In the genomic region with DNA sequence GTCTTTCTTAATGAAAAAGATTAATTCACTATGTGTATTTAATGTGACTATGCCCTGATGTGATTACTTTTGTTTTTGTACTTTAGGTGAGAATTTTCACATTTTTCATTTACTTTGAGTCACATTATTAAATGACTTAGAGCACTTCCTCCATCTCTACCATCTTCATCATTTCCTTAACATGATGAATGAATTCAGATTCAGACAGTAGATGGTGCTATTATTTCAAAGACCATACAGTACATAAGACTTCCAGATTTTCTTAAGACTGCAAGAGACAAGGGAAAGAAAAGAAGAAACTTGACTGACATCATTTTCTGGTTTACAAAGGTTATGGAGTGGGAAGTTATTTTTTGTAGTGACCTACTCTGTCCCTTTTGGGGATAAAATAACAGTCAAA, we compare ENCODE assay signal across 7 cellular contexts.
DNase-seq lines count a peak whose midpoint lies in the region; ATAC-seq, FAIRE-seq and TF ChIP-seq lines count a peak whose summit lies in the region.

No MANE protein-coding gene starts in this region.

- peaks cover 28% of the 10 kb centered on the region for H3K27me3 Mint-ChIP-seq in osteocyte (ENCODE audit: unreplicated experiment)

- H3K9me3 Mint-ChIP-seq in osteocyte (ENCODE audit: unreplicated experiment): no peaks in the 10 kb centered on the region

- TF ChIP-seq CTCF in bronchial epithelial cell (IDR thresholded peaks at IDR 0.05; ENCODE audit: insufficient read depth, low read length, severe bottlenecking): peak; percentile 2
- peak; percentile 61 for TF ChIP-seq CTCF in osteocyte (IDR thresholded peaks at IDR 0.05)

- H3K36me3 ChIP-seq in bronchial epithelial cell (ENCODE audit: control insufficient read depth, insufficient read depth, low read length): no peaks in the 10 kb centered on the region

- no peaks in the 10 kb centered on the region for H3K27me3 ChIP-seq in bronchial epithelial cell (ENCODE audit: control insufficient read depth, insufficient read depth, low read length)

- H3K4me3 Mint-ChIP-seq in osteocyte (ENCODE audit: unreplicated experiment): no peak overlapping the region

- DNase-seq in NCI-H2227 (lab: John Stamatoyannopoulos, UW; ENCODE audit: unreplicated experiment) (peak; percentile 54), bronchial epithelial cell (ENCODE audit: low read depth) (peak; percentile 50), osteocyte (ENCODE audit: extremely low spot score, unreplicated experiment) (no peak), CD1c-positive myeloid dendritic cell (ENCODE audit: extremely low spot score) (no peak), mucosa of gallbladder (ENCODE audit: low spot score) (no peak)
- no peak for DNase-seq in stimulated activated CD4-positive, alpha-beta T cell treated with anti-CD3 and anti-CD28 coated beads, Interleukin-4, amount 100 ng/mL, for 4 hours

- H3K27ac Mint-ChIP-seq in osteocyte (ENCODE audit: unreplicated experiment): no peak overlapping the region

- ATAC-seq in GM21786 (IDR thresholded peaks at IDR 0.05; ENCODE audit: unreplicated experiment): peak; percentile 53

- no peaks in the 10 kb centered on the region for H3K4me1 Mint-ChIP-seq in osteocyte (ENCODE audit: unreplicated experiment)

- H3K36me3 Mint-ChIP-seq in osteocyte (ENCODE audit: unreplicated experiment): no peaks in the 10 kb centered on the region

- no peak for FAIRE-seq in bronchial epithelial cell (lab: Jason Lieb, UNC)

- no peak overlapping the region for H3K4me3 ChIP-seq in bronchial epithelial cell (ENCODE audit: low read depth, low read length)

Comparison
In these comparisons a context has a peak if more than half of its experiments do, and no peak if none do; other contexts are left out.
1. DNase-seq: peak in NCI-H2227 (single experiment) and bronchial epithelial cell (single experiment); none in osteocyte (single experiment), stimulated activated CD4-positive, alpha-beta T cell treated with anti-CD3 and anti-CD28 coated beads, Interleukin-4, amount 100 ng/mL, for 4 hours (0 of 2), CD1c-positive myeloid dendritic cell (single experiment) and mucosa of gallbladder (single experiment).